In the genomic region with DNA sequence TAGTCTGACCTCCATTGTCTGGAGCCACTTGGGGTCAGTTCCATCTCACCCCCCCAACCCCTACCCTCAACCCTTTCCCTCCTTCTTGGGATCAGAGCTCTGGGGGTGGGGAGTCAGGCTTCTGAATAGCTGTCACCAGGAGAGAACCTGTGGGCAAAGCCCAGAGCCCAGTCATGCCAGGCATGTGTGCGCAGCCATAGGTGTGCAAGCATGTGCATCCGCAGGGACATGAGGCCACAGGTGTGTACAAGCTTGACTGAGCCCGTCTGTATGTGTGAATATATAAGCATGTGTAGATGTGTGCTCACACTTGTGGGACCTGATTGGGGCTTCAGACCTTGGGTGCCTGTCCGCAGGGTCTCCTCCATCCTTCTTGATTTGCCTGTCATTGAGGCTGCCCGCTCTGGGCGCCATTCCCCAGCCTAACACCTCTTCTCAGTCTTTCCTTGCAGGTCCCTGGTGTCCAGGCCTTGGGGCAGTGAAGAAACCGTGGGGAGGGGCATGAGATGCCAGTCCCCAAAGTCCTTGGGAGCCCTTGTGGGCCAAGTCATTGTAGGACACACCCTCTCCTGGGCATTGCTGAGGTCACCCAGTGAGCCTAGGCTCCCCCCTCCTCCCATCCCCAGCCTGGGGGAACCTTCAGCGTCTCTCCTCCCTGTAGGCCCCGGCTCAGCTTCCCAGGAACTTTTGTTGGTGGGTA, we compare ENCODE assay signal across 2 cellular contexts.
TF ChIP-seq lines count a peak whose summit lies in the region.

No MANE protein-coding gene starts in this region.

TF ChIP-seq in HCT116, 20 proteins besides CTCF, POLR2A, EP300 and RAD21:
- no peak for TF ChIP-seq SP1 (IDR thresholded peaks at IDR 0.05; ENCODE audit: low read depth)
- TF ChIP-seq, protein P1, sequence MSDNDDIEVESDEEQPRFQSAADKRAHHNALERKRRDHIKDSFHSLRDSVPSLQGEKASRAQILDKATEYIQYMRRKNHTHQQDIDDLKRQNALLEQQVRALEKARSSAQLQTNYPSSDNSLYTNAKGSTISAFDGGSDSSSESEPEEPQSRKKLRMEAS (IDR thresholded peaks at IDR 0.05), result no peak
- no peak for TF ChIP-seq EGR1 (IDR thresholded peaks at IDR 0.05; ENCODE audit: low read depth)
- no peak for TF ChIP-seq ATF3 (IDR thresholded peaks at IDR 0.05)
- TF ChIP-seq POLR2AphosphoS5 (IDR thresholded peaks at IDR 0.05; ENCODE audit: low read depth, low read length), result no peak
- TF ChIP-seq, protein P2, sequence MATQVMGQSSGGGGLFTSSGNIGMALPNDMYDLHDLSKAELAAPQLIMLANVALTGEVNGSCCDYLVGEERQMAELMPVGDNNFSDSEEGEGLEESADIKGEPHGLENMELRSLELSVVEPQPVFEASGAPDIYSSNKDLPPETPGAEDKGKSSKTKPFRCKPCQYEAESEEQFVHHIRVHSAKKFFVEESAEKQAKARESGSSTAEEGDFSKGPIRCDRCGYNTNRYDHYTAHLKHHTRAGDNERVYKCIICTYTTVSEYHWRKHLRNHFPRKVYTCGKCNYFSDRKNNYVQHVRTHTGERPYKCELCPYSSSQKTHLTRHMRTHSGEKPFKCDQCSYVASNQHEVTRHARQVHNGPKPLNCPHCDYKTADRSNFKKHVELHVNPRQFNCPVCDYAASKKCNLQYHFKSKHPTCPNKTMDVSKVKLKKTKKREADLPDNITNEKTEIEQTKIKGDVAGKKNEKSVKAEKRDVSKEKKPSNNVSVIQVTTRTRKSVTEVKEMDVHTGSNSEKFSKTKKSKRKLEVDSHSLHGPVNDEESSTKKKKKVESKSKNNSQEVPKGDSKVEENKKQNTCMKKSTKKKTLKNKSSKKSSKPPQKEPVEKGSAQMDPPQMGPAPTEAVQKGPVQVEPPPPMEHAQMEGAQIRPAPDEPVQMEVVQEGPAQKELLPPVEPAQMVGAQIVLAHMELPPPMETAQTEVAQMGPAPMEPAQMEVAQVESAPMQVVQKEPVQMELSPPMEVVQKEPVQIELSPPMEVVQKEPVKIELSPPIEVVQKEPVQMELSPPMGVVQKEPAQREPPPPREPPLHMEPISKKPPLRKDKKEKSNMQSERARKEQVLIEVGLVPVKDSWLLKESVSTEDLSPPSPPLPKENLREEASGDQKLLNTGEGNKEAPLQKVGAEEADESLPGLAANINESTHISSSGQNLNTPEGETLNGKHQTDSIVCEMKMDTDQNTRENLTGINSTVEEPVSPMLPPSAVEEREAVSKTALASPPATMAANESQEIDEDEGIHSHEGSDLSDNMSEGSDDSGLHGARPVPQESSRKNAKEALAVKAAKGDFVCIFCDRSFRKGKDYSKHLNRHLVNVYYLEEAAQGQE (IDR thresholded peaks at IDR 0.05; ENCODE audit: low read depth), result no peak
- TF ChIP-seq ZFX (IDR thresholded peaks at IDR 0.05), result no peak
- TF ChIP-seq CEBPB (IDR thresholded peaks at IDR 0.05; ENCODE audit: low read depth), result no peak
- TF ChIP-seq EZH2 (IDR thresholded peaks at IDR 0.05), result no peak
- TF ChIP-seq FOSL1 (IDR thresholded peaks at IDR 0.05; ENCODE audit: low read depth), result no peak
- no peak for TF ChIP-seq SRF (IDR thresholded peaks at IDR 0.05; ENCODE audit: low read depth)
- TF ChIP-seq ZNF274 (IDR thresholded peaks at IDR 0.05; ENCODE audit: low read depth, low read length), result no peak
- no peak for TF ChIP-seq JUND (IDR thresholded peaks at IDR 0.05)

TF ChIP-seq in GM12878, 131 proteins besides CTCF, POLR2A, EP300 and RAD21:
- TF ChIP-seq, protein P2 (IDR thresholded peaks at IDR 0.05; ENCODE audit: low read depth, low read length), result no peak
- TF ChIP-seq, protein P3, sequence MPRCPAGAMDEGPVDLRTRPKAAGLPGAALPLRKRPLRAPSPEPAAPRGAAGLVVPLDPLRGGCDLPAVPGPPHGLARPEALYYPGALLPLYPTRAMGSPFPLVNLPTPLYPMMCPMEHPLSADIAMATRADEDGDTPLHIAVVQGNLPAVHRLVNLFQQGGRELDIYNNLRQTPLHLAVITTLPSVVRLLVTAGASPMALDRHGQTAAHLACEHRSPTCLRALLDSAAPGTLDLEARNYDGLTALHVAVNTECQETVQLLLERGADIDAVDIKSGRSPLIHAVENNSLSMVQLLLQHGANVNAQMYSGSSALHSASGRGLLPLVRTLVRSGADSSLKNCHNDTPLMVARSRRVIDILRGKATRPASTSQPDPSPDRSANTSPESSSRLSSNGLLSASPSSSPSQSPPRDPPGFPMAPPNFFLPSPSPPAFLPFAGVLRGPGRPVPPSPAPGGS (IDR thresholded peaks at IDR 0.05; ENCODE audit: borderline replicate concordance, insufficient read depth, low read depth, low read length, poor library complexity, severe bottlenecking), result peak; percentile 78
- no peak for TF ChIP-seq KDM1A (IDR thresholded peaks at IDR 0.05; ENCODE audit: borderline replicate concordance)
